ENCODE assay signal across 1 cellular context in the genomic region with DNA sequence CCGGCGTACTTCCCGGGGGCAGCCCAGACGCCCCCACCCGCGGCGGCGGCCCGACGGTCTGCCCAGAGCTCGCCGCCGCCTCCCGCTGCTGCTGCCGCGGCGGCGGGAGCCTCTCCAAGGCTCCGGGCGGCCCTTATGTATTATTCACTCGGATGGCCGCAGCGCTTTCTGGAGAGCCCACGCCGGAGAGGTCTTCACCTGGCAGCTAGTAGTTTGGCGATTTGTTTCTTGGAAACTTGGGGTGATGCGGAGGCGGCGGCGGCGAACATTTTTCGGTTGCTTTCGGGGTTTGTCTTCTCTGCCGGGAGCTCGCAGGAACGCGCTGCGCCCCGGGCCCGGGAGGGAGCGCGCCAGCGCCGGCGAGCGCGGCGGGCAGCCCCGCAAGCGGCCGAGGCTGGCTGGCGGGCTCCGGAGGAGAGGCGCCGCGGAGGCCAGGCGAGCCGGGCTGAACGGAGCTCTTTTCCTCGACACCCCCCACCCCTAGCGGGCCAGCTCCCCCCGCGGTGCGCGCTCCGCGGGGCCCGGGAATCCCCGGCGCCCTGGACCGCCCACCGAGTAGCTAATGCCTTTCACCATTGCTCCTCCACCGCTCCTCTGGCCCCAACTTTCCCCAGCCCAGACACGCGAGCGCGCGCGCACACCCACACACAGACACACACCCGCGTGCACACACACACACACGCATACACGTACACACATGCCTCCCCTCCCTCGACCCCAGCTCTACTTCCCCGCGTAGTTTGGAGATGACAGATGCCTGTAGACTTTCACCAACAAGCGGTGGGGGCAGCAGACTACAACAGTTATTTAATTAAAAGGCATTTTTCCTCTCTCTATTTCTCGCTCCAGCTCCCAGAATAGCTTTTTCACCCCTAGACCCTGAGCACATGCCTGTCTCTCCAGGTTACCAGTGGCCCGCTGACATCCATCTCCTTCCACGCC.
TF ChIP-seq lines count a peak whose summit lies in the region.

No MANE protein-coding gene starts in this region.

TF ChIP-seq in HepG2, 621 proteins besides CTCF, POLR2A, EP300 and RAD21 (continued from another document):
- TF ChIP-seq ZNF777 (CRISPR knock-in tag; IDR thresholded peaks at IDR 0.05) (0 out of 2 replicates have a peak, but pooled peaks have one; percentile 53), FOXJ3 (CRISPR knock-in tag; IDR thresholded peaks at IDR 0.05; ENCODE audit: borderline replicate concordance) (no peak), ZNF800 (CRISPR knock-in tag; IDR thresholded peaks at IDR 0.05) (peak; percentile 74; the same call in 1 of the 2 replicates), MTF2 (CRISPR knock-in tag; IDR thresholded peaks at IDR 0.05; ENCODE audit: borderline replicate concordance) (0 out of 2 replicates have a peak, but pooled peaks have one; percentile 34), ZNF446 (CRISPR knock-in tag; IDR thresholded peaks at IDR 0.05) (no peak), EZH2 (conservative IDR thresholded peaks at IDR 0.05; ENCODE audit: low read depth, low read length) (0 out of 2 replicates have a peak, but pooled peaks have one; percentile 61)
TF ChIP-seq in HepG2: peak in this region for 5.
